Comparison of ENCODE assay signal across 8 cellular contexts in the genomic region with DNA sequence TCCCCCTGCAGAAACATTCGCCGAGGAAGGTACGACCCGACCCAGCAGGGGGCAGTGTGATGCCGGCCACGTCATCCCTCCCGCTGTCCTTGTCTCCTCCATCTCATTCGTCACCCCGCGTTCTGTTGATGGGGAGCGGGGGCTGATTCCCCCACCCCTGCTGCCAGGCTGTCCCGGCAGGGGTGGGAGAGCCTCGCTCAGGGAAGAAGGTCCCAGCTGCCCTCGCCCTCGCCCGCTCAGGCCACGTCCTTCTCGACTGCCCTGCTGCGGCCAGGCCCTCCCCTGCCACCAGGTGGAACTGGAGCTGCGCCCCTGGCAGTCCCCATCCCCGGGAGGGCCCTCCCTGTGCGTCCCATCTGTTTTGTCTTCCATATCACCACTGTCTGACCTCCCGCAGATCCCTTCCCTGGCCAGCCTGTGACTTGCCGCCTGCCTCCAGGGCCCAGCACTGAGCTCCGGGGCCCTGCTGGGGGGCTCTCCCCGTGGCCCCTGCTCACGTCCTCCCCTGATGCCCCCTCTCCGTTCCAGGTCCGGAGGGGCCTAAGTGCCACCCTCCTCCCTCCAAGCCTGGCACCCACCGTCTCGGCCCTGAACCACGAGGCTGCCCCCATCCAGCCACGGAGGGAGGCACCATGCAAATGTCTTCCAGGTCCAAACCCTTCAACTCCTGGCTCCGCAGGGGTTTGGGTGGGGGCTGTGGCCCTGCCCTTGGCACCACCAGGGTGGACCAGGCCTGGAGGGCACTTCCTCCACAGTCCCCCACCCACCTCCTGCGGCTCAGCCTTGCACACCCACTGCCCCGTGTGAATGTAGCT. TPM values are rescaled to one million over a fixed set of nuclear protein-coding genes. Genes with fewer than 3 reads are reported as not detected.
DNase-seq lines count a peak whose midpoint lies in the region; ATAC-seq and TF ChIP-seq lines count a peak whose summit lies in the region.

No MANE protein-coding gene starts in this region.

- ATAC-seq in GM18511 (IDR thresholded peaks at IDR 0.05; ENCODE audit: unreplicated experiment), result no peak

- no peak for TF ChIP-seq POLR2A in stomach (IDR thresholded peaks at IDR 0.05)

- 11 to 19% (median 17%) methylated on average over 26 to 36 of the region's 36 CpGs for WGBS in stomach, 5 donors

- H4K20me1 ChIP-seq in Karpas-422 (ENCODE audit: insufficient read depth, low read depth, low read length), result no peaks in the 10 kb centered on the region

- H3K27me3 ChIP-seq in Karpas-422 (ENCODE audit: low read length), result no peaks in the 10 kb centered on the region
- peaks cover 0 to 15% (median 4%) of the 10 kb centered on the region in 3 donors for H3K27me3 ChIP-seq in stomach

- H3K9me2 ChIP-seq in Karpas-422 (replicated peaks; ENCODE audit: insufficient read depth, low read length), result no peaks in the 10 kb centered on the region

- H3K9me3 ChIP-seq in Karpas-422 (ENCODE audit: low read length) (no peaks in the 10 kb centered on the region), stomach (no peaks in the 10 kb centered on the region)

- H3K27ac ChIP-seq in Karpas-422 (ENCODE audit: low read length) (no peak overlapping the region), stomach (peak overlapping the region in 3 of 5 donors; percentile 40 to 72 (median 62))

- H3K79me2 ChIP-seq in Karpas-422 (ENCODE audit: low read length), result no peaks in the 10 kb centered on the region

- peak overlapping the region; percentile 60; the same call in 1 of the 2 replicates for H2AFZ ChIP-seq in Karpas-422 (ENCODE audit: low read length)

- intact Hi-C loops in stomach (cut with DNase I; ENCODE audit: low total_unique reads), result loop anchor here (5.0 to 10.0 kb wide), 2 partner anchors 83 to 245 kb away; no protein-coding TSS in a partner anchor

- DNase-seq in DMS153 (lab: John Stamatoyannopoulos, UW), result peak; percentile 34
- DNase-seq in Karpas-422, result peak; percentile 90
- peak; percentile 23 for DNase-seq in SHP77 treated with DMSO at 0.1 percent for 48 hours (lab: John Stamatoyannopoulos, UW)
- DNase-seq in activated gamma-delta T cell treated with anti-CD3 and anti-CD28 coated beads, Interleukin-2, amount 50 U/mL, for 16 hours (ENCODE audit: low read depth), result peak; percentile 71
- peak; percentile 68 for DNase-seq in foreskin melanocyte
- DNase-seq in non-pigmented ciliary epithelial cell (ENCODE audit: low read depth), result peak; percentile 17
- DNase-seq in stomach, result peak; percentile 78

- no peak for TF ChIP-seq EP300 in stomach (IDR thresholded peaks at IDR 0.05)

- H3K4me1 ChIP-seq in Karpas-422 (ENCODE audit: low read length) (peaks cover 27% of the 10 kb centered on the region), stomach (peaks cover 28 to 59% (median 42%) of the 10 kb centered on the region in 4 donors)

- TF ChIP-seq CTCF in stomach (IDR thresholded peaks at IDR 0.05), result peak in 5 of 7 experiments; percentile 56 to 90 (median 84)

- peak overlapping the region; percentile 49 for H3K9ac ChIP-seq in Karpas-422 (ENCODE audit: low read length)

- peak overlapping the region; percentile 53; the same call in 1 of the 2 replicates for H3K4me3 ChIP-seq in Karpas-422 (ENCODE audit: low read length)
- H3K4me3 ChIP-seq in stomach, result peak overlapping the region; percentile 34 to 39 (median 36)

- H3K36me3 ChIP-seq in Karpas-422 (ENCODE audit: insufficient read depth, low read length) (no peaks in the 10 kb centered on the region), stomach (no peaks in the 10 kb centered on the region)

- peak overlapping the region; percentile 73 for H3K4me2 ChIP-seq in Karpas-422 (ENCODE audit: low read depth, low read length, poor library complexity, severe bottlenecking)

RNA-seq across cellular contexts. Expression of a gene that starts 20.6 kb away (rescaled TPM):
- total RNA-seq in Karpas-422 (2014; rRNA removed; shearing (Covaris generic); ENCODE audit: low replicate concordance), result 1.3 and 1.7 TPM in 2 replicates
- total RNA-seq in stomach, result 10 to 100 TPM in 1 of 5 donors, 1 to 10 TPM in 1, under 1 TPM in 1, not detected in 2; 0.73 to 57.6 (median 1.7) TPM
- under 1 TPM in 2 of 3 donors, not detected in 1; 0.19 to 0.35 TPM for polyA plus RNA-seq in stomach

RNA-seq across cellular contexts. Expression of a gene that starts 50.7 kb away (rescaled TPM):
- total RNA-seq in Karpas-422 (2014; rRNA removed; shearing (Covaris generic); ENCODE audit: low replicate concordance), result 0.07 and 0.86 TPM in 2 replicates
- 10 to 100 TPM in 4 of 5 donors, 1 to 10 TPM in 1; 9.7 to 53.1 (median 35.6) TPM for total RNA-seq in stomach
- polyA plus RNA-seq in stomach, result 1 to 10 TPM in 1 of 3 donors, under 1 TPM in 2; 0.31 to 3.5 (median 0.62) TPM

Comparison
In these comparisons a context has a peak if more than half of its experiments do, and no peak if none do; other contexts are left out.
1. DNase-seq: peak in every context shown above with its lines; median percentile 90 in Karpas-422; 78 in stomach; 71 in activated gamma-delta T cell treated with anti-CD3 and anti-CD28 coated beads, Interleukin-2, amount 50 U/mL, for 16 hours; 68 in foreskin melanocyte; 34 in DMS153; 23 in SHP77 treated with DMSO at 0.1 percent for 48 hours; 17 in non-pigmented ciliary epithelial cell.